33 cellular contexts compared by ENCODE assay signal in genomic region chr9:28662675-28663074, GRCh38.
"Had no signal": no experiment of that assay in that cellular context is flagged by ENCODE, and none has a peak within 500 bp of the region (broad histone marks: within the 10 kb centered on the region; RNA-seq: fewer than 3 reads in every experiment).

No MANE protein-coding gene starts in this region.

- H3K27me3 ChIP-seq: MG63 had no signal

- H3K36me3 ChIP-seq: MG63 had no signal

- DNase-seq: Karpas-422, Kasumi-1, MG63, MV-4-11, NCI-H1048, NCI-H1092, NCI-H1092 treated with DMSO at 0.1 percent for 48 hours, NCI-H1105, NCI-H1105 treated with DMSO at 0.1 percent for 48 hours, NCI-H1417, NCI-H1417 treated with DMSO at 0.1 percent for 48 hours, NCI-H1436, NCI-H1436 treated with DMSO at 0.1 percent for 48 hours, NCI-H146, NCI-H1694, NCI-H1694 treated with DMSO at 0.1 percent for 48 hours, NCI-H187, NCI-H187 treated with DMSO at 0.1 percent for 48 hours, NCI-H1930, NCI-H2029, NCI-H2029 treated with DMSO at 0.1 percent for 48 hours, NCI-H2081, NCI-H2081 treated with DMSO at 0.1 percent for 48 hours, NCI-H2107, NCI-H2171, NCI-H2171 treated with DMSO at 0.1 percent for 48 hours, NCI-H2227 treated with DMSO at 0.1 percent for 48 hours, NCI-H345, NCI-H446, NCI-H446 treated with DMSO at 0.1 percent for 48 hours, NCI-H510A, NCI-H510A treated with DMSO at 0.1 percent for 48 hours had no signal

- H3K27ac ChIP-seq: KMS-11 had no signal

- H3K4me2 ChIP-seq: KMS-11 had no signal

- H3K4me3 ChIP-seq: MG63 had no signal

- H3K9ac ChIP-seq: KMS-11 had no signal

- H3K9me3 ChIP-seq: MG63 had no signal
